15 cellular contexts compared by ENCODE assay signal in genomic region chr20:47400685-47401084, GRCh38. TPM values are rescaled to one million over a fixed set of nuclear protein-coding genes. Genes with fewer than 3 reads are reported as not detected.
DNase-seq lines count a peak whose midpoint lies in the region; ATAC-seq and TF ChIP-seq lines count a peak whose summit lies in the region.
"Had no signal": no experiment of that assay in that cellular context is flagged by ENCODE, and none has a peak within 500 bp of the region (broad histone marks: within the 10 kb centered on the region; RNA-seq: fewer than 3 reads in every experiment).

No MANE protein-coding gene starts in this region.

- peaks cover 6% of the 10 kb centered on the region for H3K9me3 Mint-ChIP-seq in endodermal cell
- H3K9me3 Mint-ChIP-seq: central memory CD8-positive, alpha-beta T cell; IgD-negative memory B cell had no signal

- H3K27ac Mint-ChIP-seq in endodermal cell: no peak overlapping the region

- H3K9ac ChIP-seq in PC-3 (ENCODE audit: low read length) (no peak overlapping the region), endodermal cell (ENCODE audit: extremely low read depth, low read length, poor library complexity, severe bottlenecking) (no peak overlapping the region)

- intact Hi-C loops in PC-3 (cut with micrococcal nuclease): no loop called here

- no peaks in the 10 kb centered on the region for H3K79me2 ChIP-seq in PC-3 (ENCODE audit: low read length)

- no peaks in the 10 kb centered on the region for H3F3A ChIP-seq in PC-3 (ENCODE audit: low read length, unreplicated experiment)

- no peaks in the 10 kb centered on the region for H3K4me1 Mint-ChIP-seq in endodermal cell

- H3K27ac ChIP-seq in PC-3 (ENCODE audit: low read length): no peak overlapping the region
- no peak overlapping the region for H3K27ac ChIP-seq in endodermal cell (ENCODE audit: low read depth, low read length)
- no peak overlapping the region for H3K27ac ChIP-seq in tibial nerve
- H3K27ac ChIP-seq: ovary, spleen had no signal

- no peaks in the 10 kb centered on the region for H3K27me3 Mint-ChIP-seq in endodermal cell (ENCODE audit: insufficient read depth)
- H3K27me3 Mint-ChIP-seq: central memory CD8-positive, alpha-beta T cell; IgD-negative memory B cell had no signal

- H3K4me3 ChIP-seq in GM12865 (ENCODE audit: low read depth, low read length) (no peak overlapping the region), PC-3 (ENCODE audit: low read length) (no peak overlapping the region), endodermal cell (ENCODE audit: low read length) (no peak overlapping the region), tibial nerve (no peak overlapping the region)
- H3K4me3 ChIP-seq: ovary, spleen had no signal

- H3K4me2 ChIP-seq in PC-3 (ENCODE audit: low read length): no peak overlapping the region

- DNase-seq in SIG-M5 treated with dmso at 0.1 percent for 504 hours (lab: John Stamatoyannopoulos, UW; ENCODE audit: unreplicated experiment) (peak; percentile 62), SIG-M5 (lab: John Stamatoyannopoulos, UW) (no peak), GM12865 (ENCODE audit: low read depth) (peak; percentile 55), PC-3 (peak; percentile 35), endodermal cell (peak; percentile 59), tibial nerve (ENCODE audit: low spot score in 2 of 2) (no peak), GDM1 (lab: John Stamatoyannopoulos, UW) (no peak)
- DNase-seq: Calu3, NCI-H1436 treated with DMSO at 0.1 percent for 48 hours, ovary, spleen, substantia nigra had no signal

- H3K4me1 ChIP-seq in PC-3 (ENCODE audit: insufficient read depth, low read length) (no peaks in the 10 kb centered on the region), endodermal cell (ENCODE audit: control insufficient read depth, insufficient read depth, low read length) (no peaks in the 10 kb centered on the region), tibial nerve (no peaks in the 10 kb centered on the region)

- no peaks in the 10 kb centered on the region for H4K20me1 ChIP-seq in PC-3 (ENCODE audit: low read length)

- H3K4me3 Mint-ChIP-seq in endodermal cell: no peak overlapping the region
- H3K4me3 Mint-ChIP-seq: central memory CD8-positive, alpha-beta T cell; IgD-negative memory B cell had no signal

- no peaks in the 10 kb centered on the region for H3K9me3 ChIP-seq in PC-3 (ENCODE audit: low read length)
- peaks cover 5% of the 10 kb centered on the region for H3K9me3 ChIP-seq in endodermal cell (ENCODE audit: control insufficient read depth, low read length)
- H3K9me3 ChIP-seq in tibial nerve: no peaks in the 10 kb centered on the region
- H3K9me3 ChIP-seq: ovary had no signal

- H3K27me3 ChIP-seq in PC-3 (ENCODE audit: low read length) (no peaks in the 10 kb centered on the region), endodermal cell (ENCODE audit: control insufficient read depth, insufficient read depth, low read length, poor library complexity, severe bottlenecking) (no peaks in the 10 kb centered on the region), tibial nerve (no peaks in the 10 kb centered on the region)
- H3K27me3 ChIP-seq: ovary, spleen had no signal

- ATAC-seq in PC-3 (no peak), HG02642 (IDR thresholded peaks at IDR 0.05; ENCODE audit: poor library complexity, unreplicated experiment) (no peak)

- no peak for TF ChIP-seq EP300 in tibial nerve (IDR thresholded peaks at IDR 0.05)

- CTCF ChIA-PET in PC-3 (lab: Charles Lee): no interaction called here

- H3K36me3 ChIP-seq in PC-3 (ENCODE audit: low read depth, low read length) (no peaks in the 10 kb centered on the region), endodermal cell (ENCODE audit: control insufficient read depth, insufficient read depth, low read length) (no peaks in the 10 kb centered on the region), tibial nerve (no peaks in the 10 kb centered on the region)
- H3K36me3 ChIP-seq: ovary, spleen had no signal

- TF ChIP-seq POLR2A in tibial nerve (IDR thresholded peaks at IDR 0.05): no peak

- no peaks in the 10 kb centered on the region for H3K9me2 ChIP-seq in PC-3 (replicated peaks; ENCODE audit: low read length)

- no peak overlapping the region for H2AFZ ChIP-seq in PC-3 (ENCODE audit: low read length)

- POLR2A ChIA-PET in PC-3 (lab: Charles Lee; ENCODE audit: unreplicated experiment): no interaction called here

- TF ChIP-seq CTCF in GM12865 (IDR thresholded peaks at IDR 0.05; ENCODE audit: insufficient read depth, low read depth, low read length, missing control alignments): no peak
- TF ChIP-seq CTCF in PC-3 (conservative IDR thresholded peaks at IDR 0.05; ENCODE audit: low read depth, low read length): no peak
- no peak for TF ChIP-seq CTCF in endodermal cell (conservative IDR thresholded peaks at IDR 0.05)
- TF ChIP-seq CTCF in tibial nerve (IDR thresholded peaks at IDR 0.05): no peak

- WGBS in endodermal cell (ENCODE audit: insufficient coverage in 1 of 2, insufficient read length in 1 of 2), 2 experiments: 93 to 100% methylated on average over 5 of the region's 5 CpGs
- WGBS in tibial nerve, 2 donors: 95 to 96% methylated on average over 5 of the region's 5 CpGs

- BruUV-seq in PC-3 (replicated peaks; lab: Mats Ljungman, UMichigan): no TSS peak

- no peaks in the 10 kb centered on the region for H3K36me3 Mint-ChIP-seq in endodermal cell (ENCODE audit: low read depth)

RNA-seq across cellular contexts. Expression of gene ZMYND8, which starts 44.2 kb away (rescaled TPM):
- total RNA-seq in PC-3 (2014; rRNA removed) (11.6 and 12.8 TPM in 2 replicates), endodermal cell (10 to 100 TPM; 85.0 to 99.9 TPM), tibial nerve (10 to 100 TPM; 45.3 to 69.9 (median 49.8) TPM)
- polyA plus RNA-seq in endodermal cell (2013, experiment 1 of 2): 47.1 TPM
- 46.3 TPM for polyA plus RNA-seq in endodermal cell (2013, experiment 2 of 2)

Comparison
In these comparisons a context has a peak if more than half of its experiments do, and no peak if none do; other contexts are left out.
1. DNase-seq: peak in SIG-M5 treated with dmso at 0.1 percent for 504 hours (single experiment), GM12865 (single experiment), PC-3 (single experiment) and endodermal cell (single experiment); none in SIG-M5 (single experiment), tibial nerve (0 of 2) and GDM1 (single experiment).